ENCODE assay signal across 23 cellular contexts in genomic region chr11:131980199-131980598, GRCh38.
DNase-seq lines count a peak whose midpoint lies in the region; ATAC-seq and TF ChIP-seq lines count a peak whose summit lies in the region.
"Had no signal": no experiment of that assay in that cellular context is flagged by ENCODE, and none has a peak within 500 bp of the region (broad histone marks: within the 10 kb centered on the region; RNA-seq: fewer than 3 reads in every experiment).

No MANE protein-coding gene starts in this region.

- H3K4ac ChIP-seq in mesenchymal stem cell (ENCODE audit: low read depth in 1 of 2, low read length in 2 of 2), result no peak overlapping the region

- no peak overlapping the region for H3K14ac ChIP-seq in mesenchymal stem cell (ENCODE audit: low read length in 2 of 2)

- no peak overlapping the region for H4K91ac ChIP-seq in mesenchymal stem cell (ENCODE audit: low read length)

- ATAC-seq in left cardiac atrium (no peak), SK-N-SH treated with all-trans-retinoic acid at 6 μM for 48 hours (no peak)
- ATAC-seq: A549, GM12878 had no signal

- H3K79me1 ChIP-seq in mesenchymal stem cell (replicated peaks; ENCODE audit: low read length, poor library complexity, severe bottlenecking), result peaks cover 10% of the 10 kb centered on the region

- no peak overlapping the region for H2AFZ ChIP-seq in mesenchymal stem cell (ENCODE audit: low read depth, low read length)

- no peak overlapping the region for H2BK5ac ChIP-seq in mesenchymal stem cell (ENCODE audit: low read depth, low read length, poor library complexity, severe bottlenecking)

- H2BK15ac ChIP-seq in mesenchymal stem cell (ENCODE audit: low read depth, poor library complexity, severe bottlenecking), result no peak overlapping the region

- H3K36me3 ChIP-seq in right atrium auricular region (no peaks in the 10 kb centered on the region), mesenchymal stem cell (ENCODE audit: control insufficient read depth in 1 of 2, insufficient read depth in 2 of 2, low read depth in 1 of 2, low read length in 2 of 2) (no peaks in the 10 kb centered on the region)
- H3K36me3 ChIP-seq: BE2C, BLaER1 had no signal

- H3K27ac ChIP-seq in right atrium auricular region, result peak overlapping the region; percentile 75 to 95
- H3K27ac ChIP-seq in mesenchymal stem cell (ENCODE audit: low read length, poor library complexity, severe bottlenecking), result no peak overlapping the region
- H3K27ac ChIP-seq: 22Rv1, A549, BLaER1 had no signal

- H3K4me3 ChIP-seq in right atrium auricular region (no peak overlapping the region), mesenchymal stem cell (ENCODE audit: insufficient read depth in 1 of 2, low read depth in 1 of 2, low read length in 2 of 2) (no peak overlapping the region)
- H3K4me3 ChIP-seq: A549, BLaER1, GM12878 had no signal

- 69% methylated on average over 3 of the region's 3 CpGs for WGBS in mesenchymal stem cell

- H3K18ac ChIP-seq in mesenchymal stem cell (ENCODE audit: low read depth in 1 of 2, low read length in 2 of 2), result no peak overlapping the region

- H3K27me3 ChIP-seq in right atrium auricular region (no peaks in the 10 kb centered on the region), mesenchymal stem cell (ENCODE audit: control insufficient read depth in 1 of 2, insufficient read depth in 1 of 2, low read length in 2 of 2) (no peaks in the 10 kb centered on the region)
- H3K27me3 ChIP-seq: BE2C, BLaER1 had no signal

- DNase-seq in right atrium auricular region (ENCODE audit: low spot score) (no peak), left cardiac atrium (no peak), mesenchymal stem cell (no peak), H4 (ENCODE audit: low spot score) (no peak)
- no peak for DNase-seq in activated CD8-positive, alpha-beta memory T cell treated with anti-CD3 and anti-CD28 coated beads, Interleukin-2, amount 50 U/mL, for 48 hours
- DNase-seq: ACHN; BE2C; C1 segment of cervical spinal cord; CD4-positive, alpha-beta memory T cell; CD4-positive, CD25-positive, alpha-beta regulatory T cell; CD8-positive, alpha-beta memory T cell; DMS 273 treated with DMSO at 0.1 percent for 48 hours; DMS153; DMS53; DMS79; DND-41; EL; GDM1 had no signal

- H3K4me1 ChIP-seq in right atrium auricular region, result peaks cover 0 to 31% of the 10 kb centered on the region in 2 donors
- H3K4me1 ChIP-seq in mesenchymal stem cell (ENCODE audit: control insufficient read depth, insufficient read depth, low read depth, low read length), result peaks cover 6% of the 10 kb centered on the region
- H3K4me1 ChIP-seq: A549, BE2C, BLaER1 had no signal

- H3K9me3 ChIP-seq in right atrium auricular region, result no peaks in the 10 kb centered on the region
- H3K9me3 ChIP-seq in mesenchymal stem cell (ENCODE audit: control insufficient read depth, low read length), result no peaks in the 10 kb centered on the region
- H3K9me3 ChIP-seq: A549, BLaER1 had no signal

- no peak overlapping the region for H2BK12ac ChIP-seq in mesenchymal stem cell (ENCODE audit: low read length in 2 of 2)

- intact Hi-C loops in left cardiac atrium (cut with DNase I), result loop anchor here in 1 of 2 donors (5.0 kb wide), 1 partner anchor 48 kb away; no protein-coding TSS in a partner anchor

- H3K9ac ChIP-seq in mesenchymal stem cell (ENCODE audit: low read length), result no peak overlapping the region
- H3K9ac ChIP-seq: BLaER1 had no signal

- no peak overlapping the region for H3K23ac ChIP-seq in mesenchymal stem cell (ENCODE audit: low read length in 2 of 2)

- no peak overlapping the region for H2BK120ac ChIP-seq in mesenchymal stem cell (ENCODE audit: low read depth, low read length)

- TF ChIP-seq CTCF in right atrium auricular region (IDR thresholded peaks at IDR 0.05), result no peak

- no peak overlapping the region for H3K4me2 ChIP-seq in mesenchymal stem cell (ENCODE audit: low read length, poor library complexity, severe bottlenecking)
- H3K4me2 ChIP-seq: A549, BLaER1 had no signal

- H4K8ac ChIP-seq in mesenchymal stem cell (ENCODE audit: low read length), result no peak overlapping the region

- peak overlapping the region; percentile 63 for H2AK5ac ChIP-seq in mesenchymal stem cell (ENCODE audit: low read length, severe bottlenecking)

TF ChIP-seq in SK-N-SH treated with all-trans-retinoic acid at 6 μM for 48 hours, 23 proteins besides CTCF, POLR2A, EP300 and RAD21:
- TF ChIP-seq BACH2 (CRISPR knock-in tag; IDR thresholded peaks at IDR 0.05; ENCODE audit: borderline replicate concordance), result no peak
- TF ChIP-seq TCF4 (CRISPR knock-in tag; IDR thresholded peaks at IDR 0.05; ENCODE audit: borderline replicate concordance), result peak; percentile 95
- peak; percentile 13; the same call in 1 of the 2 replicates for TF ChIP-seq ZNF8 (CRISPR knock-in tag; IDR thresholded peaks at IDR 0.05)
- peak; percentile 43; the same call in 1 of the 2 replicates for TF ChIP-seq CSRNP3 (CRISPR knock-in tag; IDR thresholded peaks at IDR 0.05)
- TF ChIP-seq PPARA (CRISPR knock-in tag; IDR thresholded peaks at IDR 0.05; ENCODE audit: borderline replicate concordance), result no peak
- no peak for TF ChIP-seq ZNF565 (CRISPR knock-in tag; conservative IDR thresholded peaks at IDR 0.05; ENCODE audit: low read depth)
- TF ChIP-seq, protein P1, sequence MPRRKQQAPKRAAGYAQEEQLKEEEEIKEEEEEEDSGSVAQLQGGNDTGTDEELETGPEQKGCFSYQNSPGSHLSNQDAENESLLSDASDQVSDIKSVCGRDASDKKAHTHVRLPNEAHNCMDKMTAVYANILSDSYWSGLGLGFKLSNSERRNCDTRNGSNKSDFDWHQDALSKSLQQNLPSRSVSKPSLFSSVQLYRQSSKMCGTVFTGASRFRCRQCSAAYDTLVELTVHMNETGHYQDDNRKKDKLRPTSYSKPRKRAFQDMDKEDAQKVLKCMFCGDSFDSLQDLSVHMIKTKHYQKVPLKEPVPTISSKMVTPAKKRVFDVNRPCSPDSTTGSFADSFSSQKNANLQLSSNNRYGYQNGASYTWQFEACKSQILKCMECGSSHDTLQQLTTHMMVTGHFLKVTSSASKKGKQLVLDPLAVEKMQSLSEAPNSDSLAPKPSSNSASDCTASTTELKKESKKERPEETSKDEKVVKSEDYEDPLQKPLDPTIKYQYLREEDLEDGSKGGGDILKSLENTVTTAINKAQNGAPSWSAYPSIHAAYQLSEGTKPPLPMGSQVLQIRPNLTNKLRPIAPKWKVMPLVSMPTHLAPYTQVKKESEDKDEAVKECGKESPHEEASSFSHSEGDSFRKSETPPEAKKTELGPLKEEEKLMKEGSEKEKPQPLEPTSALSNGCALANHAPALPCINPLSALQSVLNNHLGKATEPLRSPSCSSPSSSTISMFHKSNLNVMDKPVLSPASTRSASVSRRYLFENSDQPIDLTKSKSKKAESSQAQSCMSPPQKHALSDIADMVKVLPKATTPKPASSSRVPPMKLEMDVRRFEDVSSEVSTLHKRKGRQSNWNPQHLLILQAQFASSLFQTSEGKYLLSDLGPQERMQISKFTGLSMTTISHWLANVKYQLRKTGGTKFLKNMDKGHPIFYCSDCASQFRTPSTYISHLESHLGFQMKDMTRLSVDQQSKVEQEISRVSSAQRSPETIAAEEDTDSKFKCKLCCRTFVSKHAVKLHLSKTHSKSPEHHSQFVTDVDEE (CRISPR knock-in tag; IDR thresholded peaks at IDR 0.05), result peak; percentile 52; the same call in 1 of the 2 replicates
- TF ChIP-seq ISL1 (CRISPR knock-in tag; IDR thresholded peaks at IDR 0.05), result peak; percentile 81
- no peak for TF ChIP-seq TOX (CRISPR knock-in tag; IDR thresholded peaks at IDR 0.05; ENCODE audit: borderline replicate concordance)
- no peak for TF ChIP-seq RARB (CRISPR knock-in tag; IDR thresholded peaks at IDR 0.05)
